Comparison of ENCODE assay signal across 9 cellular contexts in genomic region chr2:108988796-108989713, GRCh38. TPM values are rescaled to one million over a fixed set of nuclear protein-coding genes. Genes with fewer than 3 reads are reported as not detected.
DNase-seq lines count a peak whose midpoint lies in the region; ATAC-seq, FAIRE-seq and TF ChIP-seq lines count a peak whose summit lies in the region.
"Had no signal": no experiment of that assay in that cellular context is flagged by ENCODE, and none has a peak within 500 bp of the region (broad histone marks: within the 10 kb centered on the region; RNA-seq: fewer than 3 reads in every experiment).

Gene EDAR (minus strand): TSS chr2:108989220. CDS start chr2:108931014, 58,206 bp downstream.

- no peak for TF ChIP-seq POLR2A in heart left ventricle (IDR thresholded peaks at IDR 0.05)

- H3K4me1 Mint-ChIP-seq in activated CD8-positive, alpha-beta memory T cell treated with anti-CD3 and anti-CD28 coated beads, Interleukin-2, amount 10 ng/mL, durations not matched to agents 7 days and 5 days = no peaks in the 10 kb centered on the region
- H3K4me1 Mint-ChIP-seq in activated naive CD4-positive, alpha-beta T cell treated with anti-CD3 and anti-CD28 coated beads, Interleukin-2, amount 10 ng/mL, durations not matched to agents 7 days and 5 days = peaks cover 43% of the 10 kb centered on the region

- H4K20me1 ChIP-seq in OCI-LY3 (ENCODE audit: insufficient read depth, low read length) = no peaks in the 10 kb centered on the region

- peak within 1 kb of the TSS; percentile 7; the same call in 1 of the 2 replicates for H3K4me2 ChIP-seq in OCI-LY3 (ENCODE audit: low read length)

- H3K79me2 ChIP-seq in OCI-LY3 (ENCODE audit: low read length) = no peaks in the 10 kb centered on the region

- intact Hi-C loops in heart left ventricle (cut with DNase I) = loop anchor here in 9 of 10 donors (1.0 to 5.0 kb wide), 7 partner anchors 60 to 134 kb away; no protein-coding TSS in a partner anchor

- H3K4me1 ChIP-seq in OCI-LY3 (ENCODE audit: low read length) (no peaks in the 10 kb centered on the region), heart left ventricle (peaks cover 0 to 3% (median 0%) of the 10 kb centered on the region in 12 donors), small intestine (ENCODE audit: control insufficient read depth in 2 of 2, insufficient read depth in 1 of 2, low read depth in 1 of 2, low read length in 1 of 2) (peaks cover 0 to 2% of the 10 kb centered on the region in 2 donors)

- no peaks in the 10 kb centered on the region for H3K9me3 Mint-ChIP-seq in activated CD8-positive, alpha-beta memory T cell treated with anti-CD3 and anti-CD28 coated beads, Interleukin-2, amount 10 ng/mL, durations not matched to agents 7 days and 5 days (ENCODE audit: low read depth)
- H3K9me3 Mint-ChIP-seq in activated naive CD4-positive, alpha-beta T cell treated with anti-CD3 and anti-CD28 coated beads, Interleukin-2, amount 10 ng/mL, durations not matched to agents 7 days and 5 days = no peaks in the 10 kb centered on the region

- TF ChIP-seq CTCF in OCI-LY3 (IDR thresholded peaks at IDR 0.05; ENCODE audit: low read depth, low read length) (peak; percentile 57), heart left ventricle (IDR thresholded peaks at IDR 0.05) (peak in 11 of 12 donors; percentile 27 to 60 (median 49))

- H3K27me3 ChIP-seq in OCI-LY3 (ENCODE audit: low read depth, low read length) = no peaks in the 10 kb centered on the region
- H3K27me3 ChIP-seq in heart left ventricle = peaks cover 0 to 29% (median 0%) of the 10 kb centered on the region in 9 donors
- H3K27me3 ChIP-seq in small intestine (ENCODE audit: control insufficient read depth in 2 of 2, insufficient read depth in 2 of 2, low read length in 2 of 2) = no peaks in the 10 kb centered on the region

- no peak within 1 kb of the TSS for H3K27ac Mint-ChIP-seq in activated CD8-positive, alpha-beta memory T cell treated with anti-CD3 and anti-CD28 coated beads, Interleukin-2, amount 10 ng/mL, durations not matched to agents 7 days and 5 days
- H3K27ac Mint-ChIP-seq in activated naive CD4-positive, alpha-beta T cell treated with anti-CD3 and anti-CD28 coated beads, Interleukin-2, amount 10 ng/mL, durations not matched to agents 7 days and 5 days = no peak within 1 kb of the TSS

- no peak within 1 kb of the TSS for H3K9ac ChIP-seq in OCI-LY3 (ENCODE audit: low read length)

- H3K36me3 ChIP-seq in OCI-LY3 (replicated peaks; ENCODE audit: low read depth, low read length) = no peaks in the 10 kb centered on the region
- H3K36me3 ChIP-seq in heart left ventricle = no peaks in the 10 kb centered on the region
- no peaks in the 10 kb centered on the region for H3K36me3 ChIP-seq in small intestine (ENCODE audit: control insufficient read depth in 2 of 2, insufficient read depth in 2 of 2, low read length in 2 of 2)

- no peak within 1 kb of the TSS for H2AFZ ChIP-seq in OCI-LY3 (ENCODE audit: low read depth, low read length)

- ATAC-seq in activated CD8-positive, alpha-beta memory T cell treated with anti-CD3 and anti-CD28 coated beads, Interleukin-2, amount 10 ng/mL, durations not matched to agents 7 days and 5 days = no peak
- ATAC-seq in heart left ventricle (peak; percentile 87 to 95 (median 90)), HG02973 (IDR thresholded peaks at IDR 0.05; ENCODE audit: unreplicated experiment) (no peak)

- peak; percentile 78 for DNase-seq in activated CD8-positive, alpha-beta memory T cell treated with anti-CD3 and anti-CD28 coated beads for 24 hours
- DNase-seq in activated CD8-positive, alpha-beta memory T cell treated with anti-CD3 and anti-CD28 coated beads, Interleukin-2, amount 10 ng/mL, durations not matched to agents 7 days and 5 days = no peak
- DNase-seq in activated naive CD4-positive, alpha-beta T cell treated with anti-CD3 and anti-CD28 coated beads, Interleukin-2, amount 10 ng/mL, durations not matched to agents 7 days and 5 days = peak; percentile 69
- DNase-seq in heart left ventricle (peak in 3 of 5 donors; percentile 17 to 53 (median 24)), small intestine (peak; percentile 69), occipital lobe (lab: John Stamatoyannopoulos, UW) (no peak)

- H3K27ac ChIP-seq in OCI-LY3 (ENCODE audit: low read length) (no peak within 1 kb of the TSS), heart left ventricle (no peak within 1 kb of the TSS), small intestine (ENCODE audit: low read depth in 1 of 2, low read length in 1 of 2) (no peak within 1 kb of the TSS)

- CTCF ChIA-PET in activated CD8-positive, alpha-beta memory T cell treated with anti-CD3 and anti-CD28 coated beads, Interleukin-2, amount 10 ng/mL, durations not matched to agents 7 days and 5 days (lab: Charles Lee) = no interaction called here
- CTCF ChIA-PET in activated naive CD4-positive, alpha-beta T cell treated with anti-CD3 and anti-CD28 coated beads, Interleukin-2, amount 10 ng/mL, durations not matched to agents 7 days and 5 days (lab: Charles Lee) = interaction anchor here (0.7 to 4.0 kb wide), 12 partner anchors 10 to 353 kb away, joined by 3 to 37 read pairs (median 3); no protein-coding TSS in a partner anchor

- no peak within 1 kb of the TSS for H3K4me3 Mint-ChIP-seq in activated CD8-positive, alpha-beta memory T cell treated with anti-CD3 and anti-CD28 coated beads, Interleukin-2, amount 10 ng/mL, durations not matched to agents 7 days and 5 days
- peak within 1 kb of the TSS; percentile 65 for H3K4me3 Mint-ChIP-seq in activated naive CD4-positive, alpha-beta T cell treated with anti-CD3 and anti-CD28 coated beads, Interleukin-2, amount 10 ng/mL, durations not matched to agents 7 days and 5 days

- H3K9me3 ChIP-seq in OCI-LY3 (ENCODE audit: insufficient read depth, low read length) (no peaks in the 10 kb centered on the region), heart left ventricle (no peaks in the 10 kb centered on the region), small intestine (ENCODE audit: control insufficient read depth, low read depth) (no peaks in the 10 kb centered on the region)

- H3K36me3 Mint-ChIP-seq in activated CD8-positive, alpha-beta memory T cell treated with anti-CD3 and anti-CD28 coated beads, Interleukin-2, amount 10 ng/mL, durations not matched to agents 7 days and 5 days = no peaks in the 10 kb centered on the region
- no peaks in the 10 kb centered on the region for H3K36me3 Mint-ChIP-seq in activated naive CD4-positive, alpha-beta T cell treated with anti-CD3 and anti-CD28 coated beads, Interleukin-2, amount 10 ng/mL, durations not matched to agents 7 days and 5 days

- H3K27me3 Mint-ChIP-seq in activated CD8-positive, alpha-beta memory T cell treated with anti-CD3 and anti-CD28 coated beads, Interleukin-2, amount 10 ng/mL, durations not matched to agents 7 days and 5 days = peaks cover 19% of the 10 kb centered on the region
- peaks cover 30% of the 10 kb centered on the region for H3K27me3 Mint-ChIP-seq in activated naive CD4-positive, alpha-beta T cell treated with anti-CD3 and anti-CD28 coated beads, Interleukin-2, amount 10 ng/mL, durations not matched to agents 7 days and 5 days

- H3K4me3 ChIP-seq in OCI-LY3 (ENCODE audit: low read length) (no peak within 1 kb of the TSS), heart left ventricle (peak within 1 kb of the TSS in 3 of 12 donors; percentile 23 to 32 (median 28)), small intestine (ENCODE audit: low read depth in 1 of 2, low read length in 2 of 2) (no peak within 1 kb of the TSS)

- no peak for FAIRE-seq in small intestine (lab: Jason Lieb, UNC)
- FAIRE-seq: G401.6 had no signal

- 22 to 32% (median 27%) methylated on average over 19 to 20 of the region's 20 CpGs for WGBS in heart left ventricle, 4 donors
- 30 to 36% (median 34%) methylated on average over 20 of the region's 20 CpGs for WGBS in small intestine, 3 donors

RNA-seq across cellular contexts. Expression of gene EDAR, which starts in this region (rescaled TPM):
- not detected for total RNA-seq in activated CD8-positive, alpha-beta memory T cell treated with anti-CD3 and anti-CD28 coated beads, Interleukin-2, amount 10 ng/mL, durations not matched to agents 7 days and 5 days
- total RNA-seq in heart left ventricle = under 1 TPM in 2 of 9 donors, not detected in 7; 0.16 to 0.20 TPM
- under 1 TPM in 1 of 2 donors, not detected in 1; 0.01 TPM for polyA plus RNA-seq in heart left ventricle
- polyA plus RNA-seq in small intestine = under 1 TPM in 1 of 3 donors, not detected in 2; 0.09 TPM
- not detected for total RNA-seq in occipital lobe

Comparison
In these comparisons a context has a peak if more than half of its experiments do, and no peak if none do; other contexts are left out.
1. DNase-seq: peak in activated CD8-positive, alpha-beta memory T cell treated with anti-CD3 and anti-CD28 coated beads for 24 hours (single experiment) and activated naive CD4-positive, alpha-beta T cell treated with anti-CD3 and anti-CD28 coated beads, Interleukin-2, amount 10 ng/mL, durations not matched to agents 7 days and 5 days (single experiment); none in activated CD8-positive, alpha-beta memory T cell treated with anti-CD3 and anti-CD28 coated beads, Interleukin-2, amount 10 ng/mL, durations not matched to agents 7 days and 5 days (single experiment) and occipital lobe (single experiment).
2. Peak in DNase-seq and ATAC-seq in heart left ventricle; RNA of the gene not detected or under 1 TPM.
3. Peak in DNase-seq in small intestine; RNA of the gene not detected or under 1 TPM.